19 cellular contexts compared by ENCODE assay signal in genomic region chr15:78990278-78990677, GRCh38. TPM values are rescaled to one million over a fixed set of nuclear protein-coding genes. Genes with fewer than 3 reads are reported as not detected.
DNase-seq lines count a peak whose midpoint lies in the region; ATAC-seq and TF ChIP-seq lines count a peak whose summit lies in the region.
"Had no signal": no experiment of that assay in that cellular context is flagged by ENCODE, and none has a peak within 500 bp of the region (broad histone marks: within the 10 kb centered on the region; RNA-seq: fewer than 3 reads in every experiment).

No MANE protein-coding gene starts in this region.

- H3K36me3 ChIP-seq in breast epithelium = no peaks in the 10 kb centered on the region
- H3K36me3 ChIP-seq in mesenchymal stem cell (ENCODE audit: control insufficient read depth in 1 of 2, insufficient read depth in 2 of 2, low read depth in 1 of 2, low read length in 2 of 2) = no peaks in the 10 kb centered on the region
- no peaks in the 10 kb centered on the region for H3K36me3 ChIP-seq in smooth muscle cell (ENCODE audit: low read depth)
- no peaks in the 10 kb centered on the region for H3K36me3 ChIP-seq in vagina
- H3K36me3 ChIP-seq: BE2C, HAP-1 had no signal

- BruUV-seq in MCF 10A (replicated peaks; lab: Mats Ljungman, UMichigan) = no TSS peak

- H2AFZ ChIP-seq in mesenchymal stem cell (ENCODE audit: low read depth, low read length) (no peak overlapping the region), smooth muscle cell (ENCODE audit: low read depth) (no peak overlapping the region)

- peaks cover 10% of the 10 kb centered on the region for H3F3A ChIP-seq in smooth muscle cell (ENCODE audit: low read depth)

- no peak overlapping the region for H2BK5ac ChIP-seq in mesenchymal stem cell (ENCODE audit: low read depth, low read length, poor library complexity, severe bottlenecking)

- H3K79me2 ChIP-seq in smooth muscle cell (ENCODE audit: low read depth) = no peaks in the 10 kb centered on the region

- no peak for ATAC-seq in activated CD8-positive, alpha-beta T cell treated with anti-CD3 and anti-CD28 coated beads for 36 hours
- ATAC-seq in GM21360 (IDR thresholded peaks at IDR 0.05; ENCODE audit: unreplicated experiment) = no peak

- H4K8ac ChIP-seq in mesenchymal stem cell (ENCODE audit: low read length) = peak overlapping the region; percentile 68

- no peaks in the 10 kb centered on the region for H3K36me3 Mint-ChIP-seq in MCF 10A (ENCODE audit: insufficient read depth, unreplicated experiment)
- H3K36me3 Mint-ChIP-seq in activated CD8-positive, alpha-beta T cell treated with anti-CD3 and anti-CD28 coated beads for 36 hours (ENCODE audit: low read depth) = no peaks in the 10 kb centered on the region
- H3K36me3 Mint-ChIP-seq: IgD-negative memory B cell had no signal

- no peak overlapping the region for H4K91ac ChIP-seq in mesenchymal stem cell (ENCODE audit: low read length)

- H3K4me1 Mint-ChIP-seq in MCF 10A (ENCODE audit: insufficient read depth, unreplicated experiment) = peaks cover 19% of the 10 kb centered on the region
- no peaks in the 10 kb centered on the region for H3K4me1 Mint-ChIP-seq in activated CD8-positive, alpha-beta T cell treated with anti-CD3 and anti-CD28 coated beads for 36 hours (ENCODE audit: low read depth)

- WGBS in mesenchymal stem cell = 92% methylated on average over 1 of the region's 1 CpG
- WGBS in smooth muscle cell (ENCODE audit: low lambda C conversion rate) = 72% methylated on average over 1 of the region's 1 CpG

- no peak overlapping the region for H3K4me3 Mint-ChIP-seq in MCF 10A (ENCODE audit: unreplicated experiment)
- no peak overlapping the region for H3K4me3 Mint-ChIP-seq in activated CD8-positive, alpha-beta T cell treated with anti-CD3 and anti-CD28 coated beads for 36 hours
- H3K4me3 Mint-ChIP-seq: CD4-positive, alpha-beta T cell had no signal

- CTCF ChIA-PET in MCF 10A (lab: Yijun Ruan, JAX) = no interaction called here
- CTCF ChIA-PET in activated CD8-positive, alpha-beta T cell treated with anti-CD3 and anti-CD28 coated beads for 36 hours (lab: Charles Lee) = no interaction called here

- no peak for TF ChIP-seq CTCF in breast epithelium (IDR thresholded peaks at IDR 0.05)
- no peak for TF ChIP-seq CTCF in MCF 10A (IDR thresholded peaks at IDR 0.05; ENCODE audit: unreplicated experiment)
- TF ChIP-seq CTCF in smooth muscle cell (IDR thresholded peaks at IDR 0.05; ENCODE audit: borderline replicate concordance, insufficient read depth, poor library complexity, severe bottlenecking) = no peak
- TF ChIP-seq CTCF in vagina (IDR thresholded peaks at IDR 0.05) = no peak
- no peak for TF ChIP-seq CTCF in activated CD8-positive, alpha-beta T cell treated with anti-CD3 and anti-CD28 coated beads for 36 hours (IDR thresholded peaks at IDR 0.05)

- H3K4me3 ChIP-seq in breast epithelium (no peak overlapping the region), mesenchymal stem cell (ENCODE audit: insufficient read depth in 1 of 2, low read depth in 1 of 2, low read length in 2 of 2) (no peak overlapping the region), smooth muscle cell (no peak overlapping the region), vagina (no peak overlapping the region)
- H3K4me3 ChIP-seq: HAP-1 had no signal

- H3K4me2 ChIP-seq in mesenchymal stem cell (ENCODE audit: low read length, poor library complexity, severe bottlenecking) (no peak overlapping the region), smooth muscle cell (peak overlapping the region; percentile 57)

- POLR2A ChIA-PET in MCF 10A (lab: Yijun Ruan, JAX) = no interaction called here
- POLR2A ChIA-PET in activated CD8-positive, alpha-beta T cell treated with anti-CD3 and anti-CD28 coated beads for 36 hours (lab: Charles Lee) = no interaction called here

- peak overlapping the region; percentile 42 to 98 for H3K4ac ChIP-seq in mesenchymal stem cell (ENCODE audit: low read depth in 1 of 2, low read length in 2 of 2)

- H3K9ac ChIP-seq in mesenchymal stem cell (ENCODE audit: low read length) (no peak overlapping the region), smooth muscle cell (ENCODE audit: low read depth) (no peak overlapping the region)

- no peaks in the 10 kb centered on the region for H4K20me1 ChIP-seq in smooth muscle cell (ENCODE audit: low read depth)

- peak overlapping the region; percentile 65 for H2AK5ac ChIP-seq in mesenchymal stem cell (ENCODE audit: low read length, severe bottlenecking)

- intact Hi-C loops in breast epithelium (cut with DNase I; ENCODE audit: low total_unique reads) = no loop called here
- intact Hi-C loops in MCF 10A (cut with micrococcal nuclease) = no loop called here
- intact Hi-C loops in vagina (cut with DNase I) = no loop called here
- intact Hi-C loops in activated CD8-positive, alpha-beta T cell treated with anti-CD3 and anti-CD28 coated beads for 36 hours (cut with micrococcal nuclease) = no loop called here

- H3K9me3 Mint-ChIP-seq in MCF 10A (ENCODE audit: unreplicated experiment) = no peaks in the 10 kb centered on the region
- H3K9me3 Mint-ChIP-seq in activated CD8-positive, alpha-beta T cell treated with anti-CD3 and anti-CD28 coated beads for 36 hours = no peaks in the 10 kb centered on the region
- H3K9me3 Mint-ChIP-seq: CD4-positive, alpha-beta T cell; IgD-negative memory B cell had no signal

- peak overlapping the region; percentile 79 to 98 for H3K18ac ChIP-seq in mesenchymal stem cell (ENCODE audit: low read depth in 1 of 2, low read length in 2 of 2)

- no peaks in the 10 kb centered on the region for H3K27me3 Mint-ChIP-seq in MCF 10A (ENCODE audit: insufficient read depth, unreplicated experiment)
- H3K27me3 Mint-ChIP-seq in activated CD8-positive, alpha-beta T cell treated with anti-CD3 and anti-CD28 coated beads for 36 hours = peaks cover 7% of the 10 kb centered on the region
- H3K27me3 Mint-ChIP-seq: IgD-negative memory B cell had no signal

- no peak overlapping the region for H3K27ac Mint-ChIP-seq in MCF 10A (ENCODE audit: low read depth, unreplicated experiment)
- H3K27ac Mint-ChIP-seq in activated CD8-positive, alpha-beta T cell treated with anti-CD3 and anti-CD28 coated beads for 36 hours = no peak overlapping the region
- H3K27ac Mint-ChIP-seq: CD4-positive, alpha-beta T cell had no signal

- H2BK12ac ChIP-seq in mesenchymal stem cell (ENCODE audit: low read length in 2 of 2) = peak overlapping the region; percentile 64 to 96

- H3K9me3 ChIP-seq in breast epithelium (no peaks in the 10 kb centered on the region), mesenchymal stem cell (ENCODE audit: control insufficient read depth, low read length) (no peaks in the 10 kb centered on the region), smooth muscle cell (replicated peaks; ENCODE audit: low read depth) (no peaks in the 10 kb centered on the region), vagina (no peaks in the 10 kb centered on the region)
- H3K9me3 ChIP-seq: BE2C, HAP-1 had no signal

- H3K14ac ChIP-seq in mesenchymal stem cell (ENCODE audit: low read length in 2 of 2) = no peak overlapping the region

- H3K79me1 ChIP-seq in mesenchymal stem cell (replicated peaks; ENCODE audit: low read length, poor library complexity, severe bottlenecking) = no peaks in the 10 kb centered on the region

- DNase-seq in breast epithelium (ENCODE audit: low spot score in 2 of 2) (no peak), MCF 10A (ENCODE audit: unreplicated experiment) (no peak), mesenchymal stem cell (no peak), smooth muscle cell (lab: John Stamatoyannopoulos, UW; ENCODE audit: unreplicated experiment) (no peak), vagina (ENCODE audit: extremely low spot score in 2 of 2) (no peak), germinal center (ENCODE audit: low spot score) (no peak)
- no peak for DNase-seq in activated CD8-positive, alpha-beta T cell treated with anti-CD3 and anti-CD28 coated beads for 36 hours
- DNase-seq: BE2C; CD4-positive, alpha-beta T cell; NCI-H187; NCI-H2171; NCI-H446 treated with DMSO at 0.1 percent for 48 hours; NK-92 treated with Interleukin-12 subunit alpha and Interleukin-12 subunit beta, amount 100 ng/mL, for 24 hours; OCI-M1; RPMI8226 had no signal

- no peak for TF ChIP-seq POLR2A in breast epithelium (IDR thresholded peaks at IDR 0.05)
- TF ChIP-seq POLR2A in vagina (IDR thresholded peaks at IDR 0.05) = no peak

- H3K23ac ChIP-seq in mesenchymal stem cell (ENCODE audit: low read length in 2 of 2) = no peak overlapping the region

- no peaks in the 10 kb centered on the region for H3K27me3 ChIP-seq in breast epithelium
- H3K27me3 ChIP-seq in mesenchymal stem cell (ENCODE audit: control insufficient read depth in 1 of 2, insufficient read depth in 1 of 2, low read length in 2 of 2) = no peaks in the 10 kb centered on the region
- no peaks in the 10 kb centered on the region for H3K27me3 ChIP-seq in smooth muscle cell (ENCODE audit: low read depth)
- no peaks in the 10 kb centered on the region for H3K27me3 ChIP-seq in vagina
- H3K27me3 ChIP-seq: BE2C had no signal

- H2BK120ac ChIP-seq in mesenchymal stem cell (ENCODE audit: low read depth, low read length) = peak overlapping the region; percentile 86

- H2BK15ac ChIP-seq in mesenchymal stem cell (ENCODE audit: low read depth, poor library complexity, severe bottlenecking) = peak overlapping the region; percentile 82

- H3K4me1 ChIP-seq in breast epithelium (no peaks in the 10 kb centered on the region), mesenchymal stem cell (ENCODE audit: control insufficient read depth, insufficient read depth, low read depth, low read length) (peaks cover 36% of the 10 kb centered on the region), smooth muscle cell (ENCODE audit: low read depth) (no peaks in the 10 kb centered on the region), vagina (peaks cover 28% of the 10 kb centered on the region)
- H3K4me1 ChIP-seq: HAP-1 had no signal

- peak overlapping the region; percentile 20 to 85 for H3K27ac ChIP-seq in breast epithelium
- no peak overlapping the region for H3K27ac ChIP-seq in mesenchymal stem cell (ENCODE audit: low read length, poor library complexity, severe bottlenecking)
- H3K27ac ChIP-seq in smooth muscle cell (ENCODE audit: low read depth) = peak overlapping the region; percentile 80
- peak overlapping the region; percentile 88 for H3K27ac ChIP-seq in vagina
- H3K27ac ChIP-seq: 22Rv1 had no signal

RNA-seq across cellular contexts. Expression of gene CTSH, which starts 45.4 kb away (rescaled TPM):
- total RNA-seq in breast epithelium = 100 to 1,000 TPM; 158 to 272 (median 163) TPM
- total RNA-seq in MCF 10A (2022) = 12.5 and 14.4 TPM in 2 replicates
- polyA plus RNA-seq in mesenchymal stem cell (2013, experiment 1 of 2) = 28.4 TPM
- 29.4 TPM for polyA plus RNA-seq in mesenchymal stem cell (2013, experiment 2 of 2)
- 24.7 and 38.5 TPM in 2 replicates for total RNA-seq in smooth muscle cell
- polyA plus RNA-seq in smooth muscle cell = 19.0 and 23.4 TPM in 2 replicates
- total RNA-seq in vagina = 110 TPM
- 10 to 100 TPM; 13.2 to 14.1 TPM for total RNA-seq in activated CD8-positive, alpha-beta T cell treated with anti-CD3 and anti-CD28 coated beads for 36 hours
